In genomic region chr4:26326791-26327190, GRCh38 we compare ENCODE assay signal across 10 cellular contexts. TPM values are rescaled to one million over a fixed set of nuclear protein-coding genes. Genes with fewer than 3 reads are reported as not detected.
DNase-seq lines count a peak whose midpoint lies in the region.
"Had no signal": no experiment of that assay in that cellular context is flagged by ENCODE, and none has a peak within 500 bp of the region (broad histone marks: within the 10 kb centered on the region; RNA-seq: fewer than 3 reads in every experiment).

No MANE protein-coding gene starts in this region.

- H3K27ac ChIP-seq in mesenchymal stem cell (ENCODE audit: low read length, poor library complexity, severe bottlenecking), result peak overlapping the region; percentile 88
- H3K27ac ChIP-seq: suprapubic skin had no signal

- H2AK5ac ChIP-seq in mesenchymal stem cell (ENCODE audit: low read length, severe bottlenecking), result no peak overlapping the region

- no peaks in the 10 kb centered on the region for H3K27me3 ChIP-seq in mesenchymal stem cell (ENCODE audit: control insufficient read depth in 1 of 2, insufficient read depth in 1 of 2, low read length in 2 of 2)
- H3K27me3 ChIP-seq: suprapubic skin had no signal

- H3K79me1 ChIP-seq in mesenchymal stem cell (replicated peaks; ENCODE audit: low read length, poor library complexity, severe bottlenecking), result peaks cover 4% of the 10 kb centered on the region

- no peak overlapping the region for H4K8ac ChIP-seq in mesenchymal stem cell (ENCODE audit: low read length)

- peak overlapping the region; percentile 35 for H2BK5ac ChIP-seq in mesenchymal stem cell (ENCODE audit: low read depth, low read length, poor library complexity, severe bottlenecking)

- H3K9ac ChIP-seq in mesenchymal stem cell (ENCODE audit: low read length), result peak overlapping the region; percentile 100

- peaks cover 12% of the 10 kb centered on the region for H3K4me1 ChIP-seq in mesenchymal stem cell (ENCODE audit: control insufficient read depth, insufficient read depth, low read depth, low read length)

- DNase-seq in EH (ENCODE audit: low read depth) (peak; percentile 97), HT1080 (ENCODE audit: low read depth) (peak; percentile 90), amniotic stem cell (lab: John Stamatoyannopoulos, UW) (peak; percentile 65), mesenchymal stem cell (peak; percentile 75), AML-193 (lab: John Stamatoyannopoulos, UW) (no peak), NCI-H82 treated with DMSO at 0.1 percent for 48 hours (lab: John Stamatoyannopoulos, UW; ENCODE audit: unreplicated experiment) (no peak)
- DNase-seq in stimulated activated CD4-positive, alpha-beta T cell treated with anti-CD3 and anti-CD28 coated beads, Interleukin-1b, Interleukin-23, amount 100 ng/mL, for 48 hours, result no peak
- DNase-seq: dermis blood vessel endothelial cell, naive B cell had no signal

- no peak overlapping the region for H2BK120ac ChIP-seq in mesenchymal stem cell (ENCODE audit: low read depth, low read length)

- H2BK15ac ChIP-seq in mesenchymal stem cell (ENCODE audit: low read depth, poor library complexity, severe bottlenecking), result no peak overlapping the region

- no peak overlapping the region for H4K91ac ChIP-seq in mesenchymal stem cell (ENCODE audit: low read length)

- peak overlapping the region in 1 of 2 experiments; percentile 96 for H3K4me3 ChIP-seq in mesenchymal stem cell (ENCODE audit: insufficient read depth in 1 of 2, low read depth in 1 of 2, low read length in 2 of 2)
- H3K4me3 ChIP-seq: suprapubic skin had no signal

- no peak overlapping the region for H3K4ac ChIP-seq in mesenchymal stem cell (ENCODE audit: low read depth in 1 of 2, low read length in 2 of 2)

- peaks cover 0 to 12% of the 10 kb centered on the region in 2 experiments for H3K36me3 ChIP-seq in mesenchymal stem cell (ENCODE audit: control insufficient read depth in 1 of 2, insufficient read depth in 2 of 2, low read depth in 1 of 2, low read length in 2 of 2)
- H3K36me3 ChIP-seq: suprapubic skin had no signal

- no peaks in the 10 kb centered on the region for H3K9me3 ChIP-seq in mesenchymal stem cell (ENCODE audit: control insufficient read depth, low read length)
- H3K9me3 ChIP-seq: suprapubic skin had no signal

- H3K23ac ChIP-seq in mesenchymal stem cell (ENCODE audit: low read length in 2 of 2), result no peak overlapping the region

- 6% methylated on average over 2 of the region's 2 CpGs for WGBS in mesenchymal stem cell

- no peak overlapping the region for H3K18ac ChIP-seq in mesenchymal stem cell (ENCODE audit: low read depth in 1 of 2, low read length in 2 of 2)

- no peak overlapping the region for H3K14ac ChIP-seq in mesenchymal stem cell (ENCODE audit: low read length in 2 of 2)

- no peak overlapping the region for H2AFZ ChIP-seq in mesenchymal stem cell (ENCODE audit: low read depth, low read length)

- no peak overlapping the region for H3K4me2 ChIP-seq in mesenchymal stem cell (ENCODE audit: low read length, poor library complexity, severe bottlenecking)

- no peak overlapping the region for H2BK12ac ChIP-seq in mesenchymal stem cell (ENCODE audit: low read length in 2 of 2)

RNA-seq across cellular contexts. Expression of gene RBPJ, which starts 6.0 kb away (rescaled TPM):
- 27.3 and 31.3 TPM in 2 replicates for total RNA-seq in HT1080 (2014; rRNA removed; shearing (Covaris generic))
- polyA plus RNA-seq in HT1080 (2015; cell fraction: cytosol; rRNA removed), result 40.1 and 47.8 TPM in 2 replicates
- polyA plus RNA-seq in HT1080 (2015; cell fraction: nucleus; rRNA removed), result 82.1 and 97.7 TPM in 2 replicates
- 55.7 TPM for polyA plus RNA-seq in mesenchymal stem cell (2013, experiment 1 of 2)
- polyA plus RNA-seq in mesenchymal stem cell (2013, experiment 2 of 2), result 54.9 TPM

Comparison
In these comparisons a context has a peak if more than half of its experiments do, and no peak if none do; other contexts are left out.
1. DNase-seq: peak in EH (single experiment), HT1080 (single experiment), amniotic stem cell (single experiment) and mesenchymal stem cell (single experiment); none in stimulated activated CD4-positive, alpha-beta T cell treated with anti-CD3 and anti-CD28 coated beads, Interleukin-1b, Interleukin-23, amount 100 ng/mL, for 48 hours (single experiment), AML-193 (0 of 2) and NCI-H82 treated with DMSO at 0.1 percent for 48 hours (single experiment).